Comparison of ENCODE assay signal across 15 cellular contexts in genomic region chr4:181323061-181323460, GRCh38.
A peak's percentile ranks its signal among the peaks of the same experiment; 100 is the strongest.
DNase-seq lines count a peak whose midpoint lies in the region; ATAC-seq lines count a peak whose summit lies in the region.
"Had no signal": no experiment of that assay in that cellular context is flagged by ENCODE, and none has a peak within 500 bp of the region (broad histone marks: within the 10 kb centered on the region; RNA-seq: fewer than 3 reads in every experiment).

No MANE protein-coding gene starts in this region.

- no peak for DNase-seq in activated T-cell treated with anti-CD3 and anti-CD28 coated beads, Interleukin-2, amount 50 U/mL, for 1 hour
- no peak for DNase-seq in NCI-H1436 treated with DMSO at 0.1 percent for 48 hours (lab: John Stamatoyannopoulos, UW)
- DNase-seq in DMS 273 treated with DMSO at 0.1 percent for 48 hours (lab: John Stamatoyannopoulos, UW), result no peak
- no peak for DNase-seq in HT-29 (ENCODE audit: low spot score)
- DNase-seq: activated CD8-positive, alpha-beta memory T cell treated with anti-CD3 and anti-CD28 coated beads, Interleukin-2, amount 50 U/mL, for 4 hours; GDM1; hippocampal formation; NCI-H2081 treated with DMSO at 0.1 percent for 48 hours; NCI-H82; stomach; T-helper 2 cell had no signal

- ATAC-seq in GM18517 (IDR thresholded peaks at IDR 0.05; ENCODE audit: unreplicated experiment) (peak; percentile 73), GM21390 (IDR thresholded peaks at IDR 0.05; ENCODE audit: unreplicated experiment) (peak; percentile 93), HG02884 (IDR thresholded peaks at IDR 0.05; ENCODE audit: unreplicated experiment) (peak; percentile 79), HG03575 (IDR thresholded peaks at IDR 0.05; ENCODE audit: extremely low read depth, insufficient number of reproducible peaks, low FRiP score, unreplicated experiment) (peak; percentile 79)
